1 cellular context compared by ENCODE assay signal in genomic region chr15:45110256-45110820, GRCh38.
TF ChIP-seq lines count a peak whose summit lies in the region.

No MANE protein-coding gene starts in this region.

TF ChIP-seq in SK-N-SH, 30 proteins besides CTCF, POLR2A, EP300 and RAD21:
- TF ChIP-seq USF2 (IDR thresholded peaks at IDR 0.05; ENCODE audit: borderline replicate concordance, low read depth, low read length), result no peak
- TF ChIP-seq ELF1 (IDR thresholded peaks at IDR 0.05), result no peak
- no peak for TF ChIP-seq NFIC (IDR thresholded peaks at IDR 0.05; ENCODE audit: borderline replicate concordance)
- TF ChIP-seq TAF1 (IDR thresholded peaks at IDR 0.05; ENCODE audit: borderline replicate concordance, low read depth, low read length), result no peak
- no peak for TF ChIP-seq MEF2A (IDR thresholded peaks at IDR 0.05; ENCODE audit: borderline replicate concordance, low read depth)
- TF ChIP-seq SMC3 (IDR thresholded peaks at IDR 0.05; ENCODE audit: low read depth, low read length), result no peak
- TF ChIP-seq, protein P1, sequence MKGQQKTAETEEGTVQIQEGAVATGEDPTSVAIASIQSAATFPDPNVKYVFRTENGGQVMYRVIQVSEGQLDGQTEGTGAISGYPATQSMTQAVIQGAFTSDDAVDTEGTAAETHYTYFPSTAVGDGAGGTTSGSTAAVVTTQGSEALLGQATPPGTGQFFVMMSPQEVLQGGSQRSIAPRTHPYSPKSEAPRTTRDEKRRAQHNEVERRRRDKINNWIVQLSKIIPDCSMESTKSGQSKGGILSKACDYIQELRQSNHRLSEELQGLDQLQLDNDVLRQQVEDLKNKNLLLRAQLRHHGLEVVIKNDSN (IDR thresholded peaks at IDR 0.05; ENCODE audit: borderline replicate concordance, low read depth), result no peak
- TF ChIP-seq RXRA (IDR thresholded peaks at IDR 0.05; ENCODE audit: borderline replicate concordance, low read depth), result no peak
- no peak for TF ChIP-seq JUND (IDR thresholded peaks at IDR 0.05)
